ENCODE assay signal across 1 cellular context in genomic region chr13:20702945-20703784, GRCh38.
A peak's percentile ranks its signal among the peaks of the same experiment; 100 is the strongest.
TF ChIP-seq lines count a peak whose summit lies in the region.

Gene IL17D, plus strand, starts transcription at chr13:20703699. Its CDS starts 303 bp downstream, at chr13:20704002.

TF ChIP-seq in HepG2, 621 proteins besides CTCF, POLR2A, EP300 and RAD21 (continued from another document and continues in another):
- TF ChIP-seq AKNA (CRISPR knock-in tag; IDR thresholded peaks at IDR 0.05; ENCODE audit: borderline replicate concordance) (no peak), ZNF207 (IDR thresholded peaks at IDR 0.05; ENCODE audit: borderline replicate concordance) (no peak), ZNF430 (CRISPR knock-in tag; IDR thresholded peaks at IDR 0.05) (peak; percentile 59; the same call in 1 of the 2 replicates), KLF13 (CRISPR knock-in tag; IDR thresholded peaks at IDR 0.05) (no peak), ZNF782 (CRISPR knock-in tag; IDR thresholded peaks at IDR 0.05; ENCODE audit: borderline replicate concordance) (no peak), ZMYM3 (CRISPR knock-in tag; IDR thresholded peaks at IDR 0.05) (no peak), ETV5 (CRISPR knock-in tag; IDR thresholded peaks at IDR 0.05; ENCODE audit: borderline replicate concordance) (0 out of 2 replicates have a peak, but pooled peaks have one; percentile 17), CSRNP1 (CRISPR knock-in tag; IDR thresholded peaks at IDR 0.05) (0 out of 2 replicates have a peak, but pooled peaks have one; percentile 32), ZNF121 (CRISPR knock-in tag; IDR thresholded peaks at IDR 0.05) (peak; percentile 79), MEIS1 (CRISPR knock-in tag; IDR thresholded peaks at IDR 0.05; ENCODE audit: borderline replicate concordance) (no peak; the same call in 1 of the 2 replicates), ESRRA (CRISPR knock-in tag; IDR thresholded peaks at IDR 0.05; ENCODE audit: low read depth) (0 out of 2 replicates have a peak, but pooled peaks have one; percentile 31), THAP7 (CRISPR knock-in tag; IDR thresholded peaks at IDR 0.05) (0 out of 2 replicates have a peak, but pooled peaks have one; percentile 46), KAT8 (CRISPR knock-in tag; IDR thresholded peaks at IDR 0.05) (0 out of 2 replicates have a peak, but pooled peaks have one; percentile 18), IRF9 (CRISPR knock-in tag; IDR thresholded peaks at IDR 0.05; ENCODE audit: borderline replicate concordance) (peak; percentile 47; the same call in 1 of the 2 replicates), ZNF18 (CRISPR knock-in tag; IDR thresholded peaks at IDR 0.05; ENCODE audit: insufficient replicate concordance) (no peak), UBTF (CRISPR knock-in tag; IDR thresholded peaks at IDR 0.05) (peak; percentile 75), ZNF512B (CRISPR knock-in tag; IDR thresholded peaks at IDR 0.05; ENCODE audit: borderline replicate concordance) (no peak), MBNL3 (CRISPR knock-in tag; conservative IDR thresholded peaks at IDR 0.05) (no peak), REST (IDR thresholded peaks at IDR 0.05; ENCODE audit: borderline replicate concordance in 1 of 2, low read depth in 1 of 2, low read length in 2 of 2) (no peak), ZBTB4 (CRISPR knock-in tag; IDR thresholded peaks at IDR 0.05; ENCODE audit: borderline replicate concordance) (no peak), HDAC1 (CRISPR knock-in tag; IDR thresholded peaks at IDR 0.05) (peak; percentile 61; the same call in 1 of the 2 replicates), E2F1 (CRISPR knock-in tag; IDR thresholded peaks at IDR 0.05) (0 out of 2 replicates have a peak, but pooled peaks have one; percentile 42)
